ENCODE assay signal across 1 cellular context in the genomic region with DNA sequence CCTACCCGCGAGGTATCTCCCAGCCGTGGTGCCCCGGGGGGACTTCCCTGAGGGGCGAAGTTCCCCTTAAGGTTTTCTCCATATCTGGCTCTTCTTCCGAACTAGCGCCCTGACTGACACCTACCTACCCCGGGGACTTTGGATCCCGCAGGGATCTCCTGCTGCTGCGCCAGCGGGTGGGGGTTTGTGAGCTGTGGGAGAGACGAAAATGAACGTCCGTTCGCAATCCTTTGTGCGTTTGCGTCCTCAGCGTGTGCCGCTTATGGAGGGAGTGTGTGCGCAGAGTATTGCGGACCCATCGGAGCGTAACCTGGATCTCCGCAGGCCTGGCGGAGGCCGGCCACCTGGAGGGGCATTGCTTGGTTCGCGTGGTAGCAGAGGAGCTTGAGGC.
TF ChIP-seq lines count a peak whose summit lies in the region.

No MANE protein-coding gene starts in this region.

TF ChIP-seq in H1, 55 proteins besides CTCF, POLR2A, EP300 and RAD21 (continued from another document):
- TF ChIP-seq GTF2F1 (IDR thresholded peaks at IDR 0.05; ENCODE audit: borderline replicate concordance, low read depth, low read length), result no peak
- 0 out of 2 replicates have a peak, but pooled peaks have one; percentile 1 for TF ChIP-seq PHF8 (conservative IDR thresholded peaks at IDR 0.05; ENCODE audit: low read depth, low read length)
- peak; percentile 65; the same call in 1 of the 2 replicates for TF ChIP-seq POLR2AphosphoS5 (IDR thresholded peaks at IDR 0.05; ENCODE audit: low read depth, low read length)
- TF ChIP-seq CTBP2 (IDR thresholded peaks at IDR 0.05; ENCODE audit: borderline replicate concordance, insufficient read depth, insufficient read length, low read length), result no peak
- no peak for TF ChIP-seq SP4 (IDR thresholded peaks at IDR 0.05; ENCODE audit: low read length)
- TF ChIP-seq KDM5A (IDR thresholded peaks at IDR 0.05; ENCODE audit: low read length), result no peak
- TF ChIP-seq, protein P1, sequence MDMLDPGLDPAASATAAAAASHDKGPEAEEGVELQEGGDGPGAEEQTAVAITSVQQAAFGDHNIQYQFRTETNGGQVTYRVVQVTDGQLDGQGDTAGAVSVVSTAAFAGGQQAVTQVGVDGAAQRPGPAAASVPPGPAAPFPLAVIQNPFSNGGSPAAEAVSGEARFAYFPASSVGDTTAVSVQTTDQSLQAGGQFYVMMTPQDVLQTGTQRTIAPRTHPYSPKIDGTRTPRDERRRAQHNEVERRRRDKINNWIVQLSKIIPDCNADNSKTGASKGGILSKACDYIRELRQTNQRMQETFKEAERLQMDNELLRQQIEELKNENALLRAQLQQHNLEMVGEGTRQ (IDR thresholded peaks at IDR 0.05; ENCODE audit: low read length), result no peak
- TF ChIP-seq, protein P2, sequence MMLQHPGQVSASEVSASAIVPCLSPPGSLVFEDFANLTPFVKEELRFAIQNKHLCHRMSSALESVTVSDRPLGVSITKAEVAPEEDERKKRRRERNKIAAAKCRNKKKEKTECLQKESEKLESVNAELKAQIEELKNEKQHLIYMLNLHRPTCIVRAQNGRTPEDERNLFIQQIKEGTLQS (IDR thresholded peaks at IDR 0.05; ENCODE audit: insufficient read depth, low read depth, low read length), result no peak
- TF ChIP-seq SRF (IDR thresholded peaks at IDR 0.05; ENCODE audit: low read depth, low read length), result no peak
- TF ChIP-seq TAF1 (IDR thresholded peaks at IDR 0.05; ENCODE audit: low read depth, low read length), result no peak
- peak; percentile 23 for TF ChIP-seq TAF7 (optimal IDR thresholded peaks at IDR 0.05; ENCODE audit: borderline replicate concordance, low read depth, low read length)
- TF ChIP-seq CBX5 (IDR thresholded peaks at IDR 0.05; ENCODE audit: low read depth, low read length), result no peak
- TF ChIP-seq RBBP5 (IDR thresholded peaks at IDR 0.05; ENCODE audit: borderline replicate concordance, low read depth, low read length), result no peak
- no peak for TF ChIP-seq RFX5 (IDR thresholded peaks at IDR 0.05; ENCODE audit: borderline replicate concordance, low read depth, low read length)
- TF ChIP-seq, protein P3, sequence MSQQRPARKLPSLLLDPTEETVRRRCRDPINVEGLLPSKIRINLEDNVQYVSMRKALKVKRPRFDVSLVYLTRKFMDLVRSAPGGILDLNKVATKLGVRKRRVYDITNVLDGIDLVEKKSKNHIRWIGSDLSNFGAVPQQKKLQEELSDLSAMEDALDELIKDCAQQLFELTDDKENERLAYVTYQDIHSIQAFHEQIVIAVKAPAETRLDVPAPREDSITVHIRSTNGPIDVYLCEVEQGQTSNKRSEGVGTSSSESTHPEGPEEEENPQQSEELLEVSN (IDR thresholded peaks at IDR 0.05), result no peak; the same call in 1 of the 2 replicates
- no peak for TF ChIP-seq BCL11A (IDR thresholded peaks at IDR 0.05; ENCODE audit: low read depth in 2 of 2, low read length in 2 of 2)
- TF ChIP-seq, protein P4, sequence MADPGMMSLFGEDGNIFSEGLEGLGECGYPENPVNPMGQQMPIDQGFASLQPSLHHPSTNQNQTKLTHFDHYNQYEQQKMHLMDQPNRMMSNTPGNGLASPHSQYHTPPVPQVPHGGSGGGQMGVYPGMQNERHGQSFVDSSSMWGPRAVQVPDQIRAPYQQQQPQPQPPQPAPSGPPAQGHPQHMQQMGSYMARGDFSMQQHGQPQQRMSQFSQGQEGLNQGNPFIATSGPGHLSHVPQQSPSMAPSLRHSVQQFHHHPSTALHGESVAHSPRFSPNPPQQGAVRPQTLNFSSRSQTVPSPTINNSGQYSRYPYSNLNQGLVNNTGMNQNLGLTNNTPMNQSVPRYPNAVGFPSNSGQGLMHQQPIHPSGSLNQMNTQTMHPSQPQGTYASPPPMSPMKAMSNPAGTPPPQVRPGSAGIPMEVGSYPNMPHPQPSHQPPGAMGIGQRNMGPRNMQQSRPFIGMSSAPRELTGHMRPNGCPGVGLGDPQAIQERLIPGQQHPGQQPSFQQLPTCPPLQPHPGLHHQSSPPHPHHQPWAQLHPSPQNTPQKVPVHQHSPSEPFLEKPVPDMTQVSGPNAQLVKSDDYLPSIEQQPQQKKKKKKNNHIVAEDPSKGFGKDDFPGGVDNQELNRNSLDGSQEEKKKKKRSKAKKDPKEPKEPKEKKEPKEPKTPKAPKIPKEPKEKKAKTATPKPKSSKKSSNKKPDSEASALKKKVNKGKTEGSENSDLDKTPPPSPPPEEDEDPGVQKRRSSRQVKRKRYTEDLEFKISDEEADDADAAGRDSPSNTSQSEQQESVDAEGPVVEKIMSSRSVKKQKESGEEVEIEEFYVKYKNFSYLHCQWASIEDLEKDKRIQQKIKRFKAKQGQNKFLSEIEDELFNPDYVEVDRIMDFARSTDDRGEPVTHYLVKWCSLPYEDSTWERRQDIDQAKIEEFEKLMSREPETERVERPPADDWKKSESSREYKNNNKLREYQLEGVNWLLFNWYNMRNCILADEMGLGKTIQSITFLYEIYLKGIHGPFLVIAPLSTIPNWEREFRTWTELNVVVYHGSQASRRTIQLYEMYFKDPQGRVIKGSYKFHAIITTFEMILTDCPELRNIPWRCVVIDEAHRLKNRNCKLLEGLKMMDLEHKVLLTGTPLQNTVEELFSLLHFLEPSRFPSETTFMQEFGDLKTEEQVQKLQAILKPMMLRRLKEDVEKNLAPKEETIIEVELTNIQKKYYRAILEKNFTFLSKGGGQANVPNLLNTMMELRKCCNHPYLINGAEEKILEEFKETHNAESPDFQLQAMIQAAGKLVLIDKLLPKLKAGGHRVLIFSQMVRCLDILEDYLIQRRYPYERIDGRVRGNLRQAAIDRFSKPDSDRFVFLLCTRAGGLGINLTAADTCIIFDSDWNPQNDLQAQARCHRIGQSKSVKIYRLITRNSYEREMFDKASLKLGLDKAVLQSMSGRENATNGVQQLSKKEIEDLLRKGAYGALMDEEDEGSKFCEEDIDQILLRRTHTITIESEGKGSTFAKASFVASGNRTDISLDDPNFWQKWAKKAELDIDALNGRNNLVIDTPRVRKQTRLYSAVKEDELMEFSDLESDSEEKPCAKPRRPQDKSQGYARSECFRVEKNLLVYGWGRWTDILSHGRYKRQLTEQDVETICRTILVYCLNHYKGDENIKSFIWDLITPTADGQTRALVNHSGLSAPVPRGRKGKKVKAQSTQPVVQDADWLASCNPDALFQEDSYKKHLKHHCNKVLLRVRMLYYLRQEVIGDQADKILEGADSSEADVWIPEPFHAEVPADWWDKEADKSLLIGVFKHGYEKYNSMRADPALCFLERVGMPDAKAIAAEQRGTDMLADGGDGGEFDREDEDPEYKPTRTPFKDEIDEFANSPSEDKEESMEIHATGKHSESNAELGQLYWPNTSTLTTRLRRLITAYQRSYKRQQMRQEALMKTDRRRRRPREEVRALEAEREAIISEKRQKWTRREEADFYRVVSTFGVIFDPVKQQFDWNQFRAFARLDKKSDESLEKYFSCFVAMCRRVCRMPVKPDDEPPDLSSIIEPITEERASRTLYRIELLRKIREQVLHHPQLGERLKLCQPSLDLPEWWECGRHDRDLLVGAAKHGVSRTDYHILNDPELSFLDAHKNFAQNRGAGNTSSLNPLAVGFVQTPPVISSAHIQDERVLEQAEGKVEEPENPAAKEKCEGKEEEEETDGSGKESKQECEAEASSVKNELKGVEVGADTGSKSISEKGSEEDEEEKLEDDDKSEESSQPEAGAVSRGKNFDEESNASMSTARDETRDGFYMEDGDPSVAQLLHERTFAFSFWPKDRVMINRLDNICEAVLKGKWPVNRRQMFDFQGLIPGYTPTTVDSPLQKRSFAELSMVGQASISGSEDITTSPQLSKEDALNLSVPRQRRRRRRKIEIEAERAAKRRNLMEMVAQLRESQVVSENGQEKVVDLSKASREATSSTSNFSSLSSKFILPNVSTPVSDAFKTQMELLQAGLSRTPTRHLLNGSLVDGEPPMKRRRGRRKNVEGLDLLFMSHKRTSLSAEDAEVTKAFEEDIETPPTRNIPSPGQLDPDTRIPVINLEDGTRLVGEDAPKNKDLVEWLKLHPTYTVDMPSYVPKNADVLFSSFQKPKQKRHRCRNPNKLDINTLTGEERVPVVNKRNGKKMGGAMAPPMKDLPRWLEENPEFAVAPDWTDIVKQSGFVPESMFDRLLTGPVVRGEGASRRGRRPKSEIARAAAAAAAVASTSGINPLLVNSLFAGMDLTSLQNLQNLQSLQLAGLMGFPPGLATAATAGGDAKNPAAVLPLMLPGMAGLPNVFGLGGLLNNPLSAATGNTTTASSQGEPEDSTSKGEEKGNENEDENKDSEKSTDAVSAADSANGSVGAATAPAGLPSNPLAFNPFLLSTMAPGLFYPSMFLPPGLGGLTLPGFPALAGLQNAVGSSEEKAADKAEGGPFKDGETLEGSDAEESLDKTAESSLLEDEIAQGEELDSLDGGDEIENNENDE (IDR thresholded peaks at IDR 0.05; ENCODE audit: insufficient replicate concordance, low read length), result no peak
- no peak for TF ChIP-seq RXRA (IDR thresholded peaks at IDR 0.05; ENCODE audit: insufficient read depth, low read depth, low read length)
- TF ChIP-seq KDM4A (IDR thresholded peaks at IDR 0.05; ENCODE audit: low read depth, low read length, severe bottlenecking), result peak; percentile 9
- no peak for TF ChIP-seq BRCA1 (IDR thresholded peaks at IDR 0.05; ENCODE audit: low read depth, low read length)
- TF ChIP-seq, protein P5, sequence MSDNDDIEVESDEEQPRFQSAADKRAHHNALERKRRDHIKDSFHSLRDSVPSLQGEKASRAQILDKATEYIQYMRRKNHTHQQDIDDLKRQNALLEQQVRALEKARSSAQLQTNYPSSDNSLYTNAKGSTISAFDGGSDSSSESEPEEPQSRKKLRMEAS (IDR thresholded peaks at IDR 0.05), result peak; percentile 50; the same call in 1 of the 2 replicates
- TF ChIP-seq TBP (IDR thresholded peaks at IDR 0.05; ENCODE audit: low read depth, low read length), result 0 out of 2 replicates have a peak, but pooled peaks have one; percentile 40
